9 cellular contexts compared by ENCODE assay signal in genomic region chr5:139636975-139637408, GRCh38. TPM values are rescaled to one million over a fixed set of nuclear protein-coding genes. Genes with fewer than 3 reads are reported as not detected.
DNase-seq lines count a peak whose midpoint lies in the region; ATAC-seq and TF ChIP-seq lines count a peak whose summit lies in the region.
"Had no signal": no experiment of that assay in that cellular context is flagged by ENCODE, and none has a peak within 500 bp of the region (broad histone marks: within the 10 kb centered on the region; RNA-seq: fewer than 3 reads in every experiment).

No MANE protein-coding gene starts in this region.

- peaks cover 49 to 55% of the 10 kb centered on the region in 2 donors for H3K4me1 Mint-ChIP-seq in natural killer cell

- ATAC-seq in PC-3 (peak; percentile 21), natural killer cell (peak; percentile 33 to 69 (median 53)), GM19035 (IDR thresholded peaks at IDR 0.05; ENCODE audit: unreplicated experiment) (no peak), HG03097 (IDR thresholded peaks at IDR 0.05; ENCODE audit: low FRiP score, unreplicated experiment) (no peak)

- no peaks in the 10 kb centered on the region for H3K36me3 Mint-ChIP-seq in natural killer cell

- H3K9me3 Mint-ChIP-seq in natural killer cell: no peaks in the 10 kb centered on the region

- H2AFZ ChIP-seq in ACC112 (ENCODE audit: low read length, unreplicated experiment) (no peak overlapping the region), PC-3 (ENCODE audit: low read length) (peak overlapping the region; percentile 82; the same call in 1 of the 2 replicates)

- H3K27me3 ChIP-seq in ACC112 (ENCODE audit: insufficient read depth, low read length) (no peaks in the 10 kb centered on the region), PC-3 (ENCODE audit: low read length) (no peaks in the 10 kb centered on the region), duodenal mucosa (ENCODE audit: control insufficient read depth in 1 of 2, insufficient read depth in 2 of 2, low read length in 2 of 2) (no peaks in the 10 kb centered on the region)

- H3K9me3 ChIP-seq in PC-3 (ENCODE audit: low read length) (no peaks in the 10 kb centered on the region), duodenal mucosa (ENCODE audit: control insufficient read depth in 1 of 2, low read length in 2 of 2) (no peaks in the 10 kb centered on the region)
- H3K9me3 ChIP-seq: neutrophil had no signal

- no peaks in the 10 kb centered on the region for H3K9me2 ChIP-seq in PC-3 (replicated peaks; ENCODE audit: low read length)

- H3K79me2 ChIP-seq in ACC112 (ENCODE audit: control insufficient read depth, insufficient read depth, low read length, unreplicated experiment): no peaks in the 10 kb centered on the region
- H3K79me2 ChIP-seq in PC-3 (ENCODE audit: low read length): no peaks in the 10 kb centered on the region

- H3K27ac Mint-ChIP-seq in natural killer cell: peak overlapping the region; percentile 98

- DNase-seq in GM13976 (ENCODE audit: low spot score) (peak; percentile 64), PC-3 (peak; percentile 42), natural killer cell (peak; percentile 64), dedifferentiated amniotic fluid mesenchymal stem cell (ENCODE audit: extremely low spot score) (no peak)

- H3K4me2 ChIP-seq in PC-3 (ENCODE audit: low read length): peak overlapping the region; percentile 88

- H3K9ac ChIP-seq in PC-3 (ENCODE audit: low read length): peak overlapping the region; percentile 64; the same call in 1 of the 2 replicates
- H3K9ac ChIP-seq in duodenal mucosa (ENCODE audit: low read depth in 1 of 2, low read length in 2 of 2): peak overlapping the region; percentile 40 to 48

- peaks cover 48% of the 10 kb centered on the region for H3K4me1 ChIP-seq in ACC112 (ENCODE audit: control insufficient read depth, insufficient read depth, low read length, unreplicated experiment)
- H3K4me1 ChIP-seq in PC-3 (ENCODE audit: insufficient read depth, low read length): peaks cover 37% of the 10 kb centered on the region
- H3K4me1 ChIP-seq in duodenal mucosa (ENCODE audit: control insufficient read depth in 1 of 2, insufficient read depth in 2 of 2, low read length in 2 of 2): peaks cover 44 to 57% of the 10 kb centered on the region in 2 donors

- no peaks in the 10 kb centered on the region for H3K27me3 Mint-ChIP-seq in natural killer cell (ENCODE audit: low read depth in 2 of 2)

- H3K4me3 ChIP-seq in ACC112 (ENCODE audit: low read depth, low read length): peak overlapping the region; percentile 64
- H3K4me3 ChIP-seq in PC-3 (ENCODE audit: low read length): peak overlapping the region; percentile 68
- H3K4me3 ChIP-seq in duodenal mucosa (ENCODE audit: low read depth in 1 of 2, low read length in 2 of 2): peak overlapping the region; percentile 66 to 72

- POLR2A ChIA-PET in PC-3 (lab: Charles Lee; ENCODE audit: unreplicated experiment): no interaction called here

- in situ Hi-C loops in GM13976 (cut with MboI; ENCODE audit: low sequenced_read_pairs, unreplicated experiment): no loop called here

- intact Hi-C loops in PC-3 (cut with micrococcal nuclease): loop anchor here (1.0 kb wide), 1 partner anchor 11 kb away; the partner anchor contains the start of gene CXXC5
- intact Hi-C loops in natural killer cell (cut with micrococcal nuclease): loop anchor here (1.0 to 10.0 kb wide), 6 partner anchors 10 to 208 kb away; no protein-coding TSS in a partner anchor

- H3K4me3 Mint-ChIP-seq in natural killer cell: peak overlapping the region; percentile 80

- BruUV-seq in PC-3 (replicated peaks; lab: Mats Ljungman, UMichigan): no TSS peak

- H3K27ac ChIP-seq in ACC112 (ENCODE audit: low read depth, low read length): peak overlapping the region; percentile 85
- H3K27ac ChIP-seq in PC-3 (ENCODE audit: low read length): peak overlapping the region; percentile 83; the same call in 1 of the 2 replicates
- H3K27ac ChIP-seq in duodenal mucosa (ENCODE audit: low read depth, low read length): peak overlapping the region; percentile 92
- H3K27ac ChIP-seq: neutrophil had no signal

- H4K20me1 ChIP-seq in PC-3 (ENCODE audit: low read length): no peaks in the 10 kb centered on the region

- TF ChIP-seq CTCF in GM13976 (IDR thresholded peaks at IDR 0.05; ENCODE audit: borderline replicate concordance, control extremely low read depth, extremely low read depth, insufficient read depth, missing control alignments) (no peak), PC-3 (conservative IDR thresholded peaks at IDR 0.05; ENCODE audit: low read depth, low read length) (no peak), natural killer cell (IDR thresholded peaks at IDR 0.05) (no peak)

- CTCF ChIA-PET in PC-3 (lab: Charles Lee): interaction anchor here (0.6 to 1.1 kb wide), 3 partner anchors 11 to 128 kb away, joined by 3 to 5 read pairs (median 4); partner anchors contain the start of gene CXXC5

- H3K36me3 ChIP-seq in ACC112 (ENCODE audit: insufficient read depth, low read length): no peaks in the 10 kb centered on the region
- no peaks in the 10 kb centered on the region for H3K36me3 ChIP-seq in PC-3 (ENCODE audit: low read depth, low read length)
- H3K36me3 ChIP-seq in duodenal mucosa (ENCODE audit: control insufficient read depth in 1 of 2, insufficient read depth in 2 of 2, low read length in 2 of 2): peaks cover 0 to 3% of the 10 kb centered on the region in 2 donors

- no peaks in the 10 kb centered on the region for H3F3A ChIP-seq in PC-3 (ENCODE audit: low read length, unreplicated experiment)

RNA-seq across cellular contexts. Expression of gene CXXC5, which starts 11.2 kb away (rescaled TPM):
- total RNA-seq in PC-3 (2014; rRNA removed): 31.1 and 42.4 TPM in 2 replicates
- total RNA-seq in natural killer cell: 100 to 1,000 TPM in 1 of 3 donors, 10 to 100 TPM in 2; 75.6 to 124 (median 84.8) TPM

Comparison
In these comparisons a context has a peak if more than half of its experiments do, and no peak if none do; other contexts are left out.
1. ATAC-seq: peak in PC-3 (single experiment) and natural killer cell (3 of 3); none in GM19035 (single experiment) and HG03097 (single experiment).
2. Peak in every context shown above with its lines, with median percentiles within 50 percentile points of each other: H3K27ac ChIP-seq and H3K4me3 ChIP-seq.